ENCODE assay signal across 27 cellular contexts in the genomic region with DNA sequence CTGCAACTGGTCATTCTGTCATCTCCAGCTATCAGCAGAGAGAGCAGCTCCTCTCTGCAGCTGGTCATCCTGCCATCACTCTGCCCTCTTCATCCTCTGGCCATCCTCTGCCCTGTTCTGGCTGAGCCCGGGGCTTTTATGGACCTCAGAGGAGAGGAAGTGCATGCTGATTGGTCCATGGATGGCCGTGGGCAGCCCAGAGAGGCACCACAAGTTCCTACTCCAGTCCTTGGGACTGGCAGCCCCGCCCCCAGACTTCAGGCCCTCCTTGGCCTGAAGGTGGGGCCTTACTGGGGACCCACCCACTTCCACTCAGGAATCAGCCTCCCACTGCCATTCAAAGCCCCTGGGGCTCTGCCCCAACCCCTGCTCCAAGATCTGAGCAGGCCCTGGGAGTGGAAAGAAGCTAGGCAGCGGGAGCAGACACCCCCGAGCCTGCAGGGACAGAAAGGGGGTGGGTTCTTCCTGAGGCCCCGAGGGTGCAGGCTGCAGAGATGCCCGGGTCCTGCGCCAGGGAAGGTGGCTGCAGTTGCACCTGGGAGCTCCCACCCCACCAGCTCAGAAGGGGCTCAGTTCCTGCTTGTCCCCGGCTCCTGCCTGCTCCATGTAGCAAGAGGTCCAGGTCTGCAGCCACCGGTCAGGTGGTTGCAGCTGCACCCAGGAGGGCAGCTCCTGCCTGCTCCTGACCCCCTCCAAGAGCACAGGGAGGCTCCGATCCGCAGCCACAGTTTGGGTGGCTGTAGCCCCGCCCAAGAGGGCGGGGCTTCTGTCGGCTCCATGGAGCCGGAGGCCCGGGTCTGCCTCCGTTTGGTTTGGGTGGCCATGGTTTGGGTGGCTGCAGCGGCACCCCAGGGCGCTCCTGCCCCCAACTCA. TPM values are rescaled to one million over a fixed set of nuclear protein-coding genes. Genes with fewer than 3 reads are reported as not detected.
DNase-seq lines count a peak whose midpoint lies in the region; ATAC-seq, FAIRE-seq and TF ChIP-seq lines count a peak whose summit lies in the region.
"Had no signal": no experiment of that assay in that cellular context is flagged by ENCODE, and none has a peak within 500 bp of the region (broad histone marks: within the 10 kb centered on the region; RNA-seq: fewer than 3 reads in every experiment).

No MANE protein-coding gene starts in this region.

- no peaks in the 10 kb centered on the region for H3K79me2 ChIP-seq in HepG2 (ENCODE audit: insufficient read depth, low read length)

- DNase-seq in HepG2 (ENCODE audit: low spot score): no peak
- no peak for DNase-seq in right lobe of liver
- peak; percentile 35 for DNase-seq in SHP77 treated with DMSO at 0.1 percent for 48 hours (lab: John Stamatoyannopoulos, UW)
- peak; percentile 71 for DNase-seq in iPS-NIHi11 (ENCODE audit: low spot score)
- DNase-seq in ovary: no peak
- DNase-seq: activated CD4-positive, alpha-beta T cell treated with anti-CD3 and anti-CD28 coated beads, Interleukin-2, amount 50 U/mL, for 4 hours; activated CD4-positive, CD25-positive, alpha-beta regulatory T cell; aorta; COR-L47; cortex of kidney; DND-41; kidney glomerular epithelial cell; MV-4-11; NCI-H1694 treated with DMSO at 0.1 percent for 48 hours had no signal

- WGBS in HepG2 (ENCODE audit: low lambda C conversion rate): 11% methylated on average over 8 of the region's 20 CpGs
- WGBS in right lobe of liver (ENCODE audit: insufficient coverage, low coverage, low lambda C conversion rate, missing lambda C conversion rate): 93% methylated on average over 3 of the region's 20 CpGs
- WGBS in ovary, 3 donors: 74 to 81% (median 76%) methylated on average over 18 to 20 of the region's 20 CpGs

- no peaks in the 10 kb centered on the region for H3K9me3 ChIP-seq in HepG2 (ENCODE audit: low read length)
- no peaks in the 10 kb centered on the region for H3K9me3 ChIP-seq in right lobe of liver
- H3K9me3 ChIP-seq in ovary: no peaks in the 10 kb centered on the region
- H3K9me3 ChIP-seq: A549, neutrophil had no signal

- no peak for TF ChIP-seq CTCF in HepG2 (CRISPR knock-in tag; IDR thresholded peaks at IDR 0.05)
- no peak for TF ChIP-seq CTCF in right lobe of liver (IDR thresholded peaks at IDR 0.05)
- TF ChIP-seq CTCF in ovary (IDR thresholded peaks at IDR 0.05): no peak

- TF ChIP-seq POLR2A in HepG2 (IDR thresholded peaks at IDR 0.05; ENCODE audit: insufficient read depth in 1 of 2, low read depth in 2 of 2, low read length in 2 of 2) (no peak), right lobe of liver (IDR thresholded peaks at IDR 0.05) (no peak), ovary (IDR thresholded peaks at IDR 0.05) (no peak)

- intact Hi-C loops in HepG2 (cut with micrococcal nuclease; ENCODE audit: unreplicated experiment): no loop called here
- intact Hi-C loops in right lobe of liver (cut with DNase I): no loop called here
- intact Hi-C loops in ovary (cut with DNase I): no loop called here

- POLR2A ChIA-PET in HepG2 (lab: Yijun Ruan, JAX): interaction anchor here (1.5 to 2.4 kb wide), 2 partner anchors 34 to 212 kb away, joined by 4 to 6 read pairs; a partner anchor contains a TSS

- no TSS peak for BruUV-seq in HepG2 (replicated peaks; lab: Mats Ljungman, UMichigan)

- H4K20me1 ChIP-seq in HepG2 (ENCODE audit: insufficient read depth, low read length): no peaks in the 10 kb centered on the region
- H4K20me1 ChIP-seq: BLaER1 had no signal

- FAIRE-seq in HepG2 (lab: Jason Lieb, UNC): no peak
- FAIRE-seq: A549, endometrium, GM12892 had no signal

- in situ Hi-C loops in HepG2 (cut with HindIII; ENCODE audit: extremely low pct_ligation_motif_present, low pct_unique_long_range_greater_than_20kb): no loop called here

- H3K4me1 ChIP-seq in HepG2 (ENCODE audit: insufficient read depth, low read length) (peaks cover 6% of the 10 kb centered on the region; the same call in 1 of the 2 replicates), right lobe of liver (no peaks in the 10 kb centered on the region), ovary (ENCODE audit: insufficient read depth) (no peaks in the 10 kb centered on the region)
- H3K4me1 ChIP-seq: A549, BLaER1 had no signal

- no peak overlapping the region for H2AFZ ChIP-seq in HepG2 (ENCODE audit: low read length)

- CTCF ChIA-PET in HepG2 (lab: Yijun Ruan, JAX; ENCODE audit: low intra/inter-chr PET ratio, low total read pairs): no interaction called here

- H3K36me3 ChIP-seq in HepG2 (replicated peaks in 1 of 2; ENCODE audit: control insufficient read depth in 1 of 2, insufficient read depth in 2 of 2, low read length in 2 of 2): no peaks in the 10 kb centered on the region
- no peaks in the 10 kb centered on the region for H3K36me3 ChIP-seq in right lobe of liver
- H3K36me3 ChIP-seq in ovary: no peaks in the 10 kb centered on the region
- H3K36me3 ChIP-seq: BLaER1, cardiac muscle cell, neutrophil had no signal

- peak overlapping the region in 2 of 3 experiments; percentile 3 to 45; a peak in 2 of 6 replicates for H3K4me3 ChIP-seq in HepG2 (replicated peaks in 1 of 3; ENCODE audit: insufficient read depth in 1 of 3, low read depth in 2 of 3, low read length in 3 of 3)
- H3K4me3 ChIP-seq in right lobe of liver: no peak overlapping the region
- H3K4me3 ChIP-seq in ovary: no peak overlapping the region
- H3K4me3 ChIP-seq: A549, BLaER1, cardiac muscle cell, lung, skin epidermis had no signal

- no peak overlapping the region for H3K9ac ChIP-seq in HepG2 (ENCODE audit: insufficient read depth, low read depth, low read length)
- H3K9ac ChIP-seq: BLaER1, KMS-11 had no signal

- TF ChIP-seq RAD21 in HepG2 (CRISPR knock-in tag; IDR thresholded peaks at IDR 0.05): no peak

- TF ChIP-seq EP300 in HepG2 (IDR thresholded peaks at IDR 0.05; ENCODE audit: low read depth in 2 of 2, low read length in 2 of 2) (no peak), HepG2 (CRISPR knock-in tag; IDR thresholded peaks at IDR 0.05; ENCODE audit: borderline replicate concordance) (no peak), ovary (IDR thresholded peaks at IDR 0.05) (no peak)

- no peak overlapping the region for H3K27ac ChIP-seq in HepG2 (ENCODE audit: extremely low read length, insufficient read depth, low read length)
- no peak overlapping the region for H3K27ac ChIP-seq in right lobe of liver
- H3K27ac ChIP-seq in ovary: no peak overlapping the region
- H3K27ac ChIP-seq: A549, BLaER1, cardiac muscle cell, KMS-11, neutrophil, skin epidermis had no signal

- H3K27me3 ChIP-seq in HepG2 (ENCODE audit: control insufficient read depth in 1 of 2, insufficient read depth in 2 of 2, low read length in 2 of 2) (peaks cover under 1 to 17% of the 10 kb centered on the region in 2 experiments; a peak in 3 of 5 replicates), right lobe of liver (no peaks in the 10 kb centered on the region), ovary (no peaks in the 10 kb centered on the region)
- H3K27me3 ChIP-seq: BLaER1, cardiac muscle cell had no signal

- ATAC-seq in HepG2: peak; percentile 71
- ATAC-seq in right lobe of liver: no peak
- ATAC-seq in HG03280 (IDR thresholded peaks at IDR 0.05; ENCODE audit: unreplicated experiment): no peak
- no peak for ATAC-seq in HG03469 (IDR thresholded peaks at IDR 0.05; ENCODE audit: unreplicated experiment)
- ATAC-seq in esophagus mucosa: no peak

- peak overlapping the region; percentile 59 for H3K4me2 ChIP-seq in HepG2 (ENCODE audit: low read depth, low read length)
- H3K4me2 ChIP-seq: A549, BLaER1, KMS-11 had no signal

RNA-seq across cellular contexts. Expression of a gene that starts 34.1 kb away (rescaled TPM):
- total RNA-seq in HepG2 (2016; rRNA removed; fragmentation: Illumina TruSeq; extraction: Trizol): 145 and 150 TPM in 2 replicates
- total RNA-seq in HepG2 (2016; cell fraction: cytosol; rRNA removed; fragmentation: Illumina TruSeq; extraction: Trizol; ENCODE audit: low read depth): 82.4 and 94.2 TPM in 2 replicates
- total RNA-seq in HepG2 (2016; cell fraction: insoluble cytoplasmic fraction; rRNA removed; fragmentation: Illumina TruSeq; extraction: Trizol): 136 and 144 TPM in 2 replicates
- 218 and 242 TPM in 2 replicates for total RNA-seq in HepG2 (2016; cell fraction: membrane; rRNA removed; fragmentation: Illumina TruSeq; extraction: Trizol)
- 54.7 and 67.6 TPM in 2 replicates for total RNA-seq in HepG2 (2016; cell fraction: nucleus; rRNA removed; fragmentation: Illumina TruSeq; extraction: Trizol)
- polyA plus RNA-seq in HepG2 (2011; rRNA removed): 110 and 117 TPM in 2 replicates
- 75.3 and 119 TPM in 2 replicates for polyA plus RNA-seq in HepG2 (2011; cell fraction: cytosol; rRNA removed)
- polyA plus RNA-seq in HepG2 (2011; cell fraction: nucleus; rRNA removed): 94.8 and 98.5 TPM in 2 replicates
- polyA plus RNA-seq in HepG2 (2012): 124 and 156 TPM in 2 replicates
- polyA plus RNA-seq in HepG2 (2016; cell fraction: cytosol; fragmentation: Illumina TruSeq; extraction: Trizol; ENCODE audit: low read depth): 263 TPM in 2 replicates
- 365 and 450 TPM in 2 replicates for polyA plus RNA-seq in HepG2 (2016; cell fraction: insoluble cytoplasmic fraction; fragmentation: Illumina TruSeq; extraction: Trizol; ENCODE audit: low read depth)
- 531 and 581 TPM in 2 replicates for polyA plus RNA-seq in HepG2 (2016; cell fraction: membrane; fragmentation: Illumina TruSeq; extraction: Trizol; ENCODE audit: low read depth)
- polyA plus RNA-seq in HepG2 (2016; cell fraction: nucleus; fragmentation: Illumina TruSeq; extraction: Trizol; ENCODE audit: insufficient read depth, low read depth): 216 and 222 TPM in 2 replicates
- polyA minus RNA-seq in HepG2 (2011; rRNA and poly(A)+ RNA removed; ENCODE audit: low replicate concordance): 74.1 and 108 TPM in 2 replicates
- 75.7 and 94.8 TPM in 2 replicates for polyA minus RNA-seq in HepG2 (2011; cell fraction: cytosol; rRNA and poly(A)+ RNA removed)
- polyA minus RNA-seq in HepG2 (2011; cell fraction: nucleus; rRNA and poly(A)+ RNA removed): 17.0 and 21.0 TPM in 2 replicates
- 10 to 100 TPM in 5 of 6 experiments, 1 to 10 TPM in 1; 7.9 to 23.6 (median 14.8) TPM for total RNA-seq in right lobe of liver
- 244 TPM for total RNA-seq in esophagus mucosa
- 10 to 100 TPM in 4 of 7 donors, 1 to 10 TPM in 3; 5.1 to 39.9 (median 10.4) TPM for total RNA-seq in ovary
- 1 to 10 TPM; 2.4 to 5.6 TPM for polyA plus RNA-seq in ovary

RNA-seq across cellular contexts. Expression of a gene that starts 46.2 kb away (rescaled TPM):
- total RNA-seq in HepG2 (2016; rRNA removed; fragmentation: Illumina TruSeq; extraction: Trizol) (11.2 and 15.3 TPM in 2 replicates), right lobe of liver (10 to 100 TPM in 1 of 6 experiments, 1 to 10 TPM in 5; 5.0 to 13.4 (median 8.8) TPM), esophagus mucosa (30.6 TPM), ovary (10 to 100 TPM; 14.7 to 26.6 (median 17.8) TPM)
- 78.6 and 81.3 TPM in 2 replicates for total RNA-seq in HepG2 (2016; cell fraction: cytosol; rRNA removed; fragmentation: Illumina TruSeq; extraction: Trizol; ENCODE audit: low read depth)
- total RNA-seq in HepG2 (2016; cell fraction: insoluble cytoplasmic fraction; rRNA removed; fragmentation: Illumina TruSeq; extraction: Trizol): 9.2 and 15.5 TPM in 2 replicates
- 58.3 and 62.1 TPM in 2 replicates for total RNA-seq in HepG2 (2016; cell fraction: membrane; rRNA removed; fragmentation: Illumina TruSeq; extraction: Trizol)
- 7.2 and 10.1 TPM in 2 replicates for total RNA-seq in HepG2 (2016; cell fraction: nucleus; rRNA removed; fragmentation: Illumina TruSeq; extraction: Trizol)
- polyA plus RNA-seq in HepG2 (2011; rRNA removed) (8.8 and 11.9 TPM in 2 replicates), ovary (10 to 100 TPM in 1 of 2 donors, 1 to 10 TPM in 1; 2.0 to 26.3 TPM)
- 9.0 and 13.2 TPM in 2 replicates for polyA plus RNA-seq in HepG2 (2011; cell fraction: cytosol; rRNA removed)
- 14.4 and 18.0 TPM in 2 replicates for polyA plus RNA-seq in HepG2 (2011; cell fraction: nucleus; rRNA removed)
- polyA plus RNA-seq in HepG2 (2012): 3.4 and 5.5 TPM in 2 replicates
- polyA plus RNA-seq in HepG2 (2016; cell fraction: cytosol; fragmentation: Illumina TruSeq; extraction: Trizol; ENCODE audit: low read depth): 91.0 and 94.0 TPM in 2 replicates
- 9.6 and 11.4 TPM in 2 replicates for polyA plus RNA-seq in HepG2 (2016; cell fraction: insoluble cytoplasmic fraction; fragmentation: Illumina TruSeq; extraction: Trizol; ENCODE audit: low read depth)
- polyA plus RNA-seq in HepG2 (2016; cell fraction: membrane; fragmentation: Illumina TruSeq; extraction: Trizol; ENCODE audit: low read depth): 61.6 and 63.3 TPM in 2 replicates
- polyA plus RNA-seq in HepG2 (2016; cell fraction: nucleus; fragmentation: Illumina TruSeq; extraction: Trizol; ENCODE audit: insufficient read depth, low read depth): 13.3 and 16.8 TPM in 2 replicates
- polyA minus RNA-seq in HepG2 (2011; rRNA and poly(A)+ RNA removed; ENCODE audit: low replicate concordance): 13.5 and 15.5 TPM in 2 replicates
- polyA minus RNA-seq in HepG2 (2011; cell fraction: cytosol; rRNA and poly(A)+ RNA removed): 3.9 and 4.0 TPM in 2 replicates
- 5.6 and 6.4 TPM in 2 replicates for polyA minus RNA-seq in HepG2 (2011; cell fraction: nucleus; rRNA and poly(A)+ RNA removed)

RNA-seq across cellular contexts. Expression of a gene that starts 56.7 kb away (rescaled TPM):
- total RNA-seq in HepG2 (2016; rRNA removed; fragmentation: Illumina TruSeq; extraction: Trizol): not detected in 2 replicates
- total RNA-seq in HepG2 (2016; cell fraction: cytosol; rRNA removed; fragmentation: Illumina TruSeq; extraction: Trizol; ENCODE audit: low read depth): not detected in 2 replicates
- not detected in 2 replicates for total RNA-seq in HepG2 (2016; cell fraction: insoluble cytoplasmic fraction; rRNA removed; fragmentation: Illumina TruSeq; extraction: Trizol)
- not detected in 2 replicates for total RNA-seq in HepG2 (2016; cell fraction: membrane; rRNA removed; fragmentation: Illumina TruSeq; extraction: Trizol)
- total RNA-seq in HepG2 (2016; cell fraction: nucleus; rRNA removed; fragmentation: Illumina TruSeq; extraction: Trizol): not detected in 2 replicates
- not detected in 2 replicates for polyA plus RNA-seq in HepG2 (2011; rRNA removed)
- polyA plus RNA-seq in HepG2 (2011; cell fraction: cytosol; rRNA removed): not detected in 2 replicates
- polyA plus RNA-seq in HepG2 (2011; cell fraction: nucleus; rRNA removed): not detected in 2 replicates
- not detected in 2 replicates for polyA plus RNA-seq in HepG2 (2012)
- not detected in 2 replicates for polyA plus RNA-seq in HepG2 (2016; cell fraction: cytosol; fragmentation: Illumina TruSeq; extraction: Trizol; ENCODE audit: low read depth)
- not detected in 2 replicates for polyA plus RNA-seq in HepG2 (2016; cell fraction: insoluble cytoplasmic fraction; fragmentation: Illumina TruSeq; extraction: Trizol; ENCODE audit: low read depth)
- not detected in 2 replicates for polyA plus RNA-seq in HepG2 (2016; cell fraction: membrane; fragmentation: Illumina TruSeq; extraction: Trizol; ENCODE audit: low read depth)
- not detected in 2 replicates for polyA plus RNA-seq in HepG2 (2016; cell fraction: nucleus; fragmentation: Illumina TruSeq; extraction: Trizol; ENCODE audit: insufficient read depth, low read depth)
- polyA minus RNA-seq in HepG2 (2011; rRNA and poly(A)+ RNA removed; ENCODE audit: low replicate concordance): 0.09 TPM in 1 of 2 replicates, not detected in the other
- not detected in 2 replicates for polyA minus RNA-seq in HepG2 (2011; cell fraction: cytosol; rRNA and poly(A)+ RNA removed)
- not detected in 2 replicates for polyA minus RNA-seq in HepG2 (2011; cell fraction: nucleus; rRNA and poly(A)+ RNA removed)
- total RNA-seq in right lobe of liver: not detected
- not detected for total RNA-seq in esophagus mucosa
- total RNA-seq in ovary: under 1 TPM in 5 of 7 donors, not detected in 2; under 0.01 to 0.37 (median 0.15) TPM
- under 1 TPM; 0.05 to 0.06 TPM for polyA plus RNA-seq in ovary
- total RNA-seq: aorta, pulmonary artery endothelial cell had no signal
- polyA plus RNA-seq: aorta had no signal

Comparison
In these comparisons a context has a peak if more than half of its experiments do, and no peak if none do; other contexts are left out.
1. H3K4me3 ChIP-seq: peak in HepG2 (2 of 3); none in right lobe of liver (0 of 3) and ovary (single experiment).
2. DNase-seq: peak in SHP77 treated with DMSO at 0.1 percent for 48 hours (single experiment) and iPS-NIHi11 (single experiment); none in HepG2 (single experiment), right lobe of liver (0 of 3) and ovary (0 of 5).